ENCODE assay signal across 1 cellular context in genomic region chr18:37396981-37397720, GRCh38.
TF ChIP-seq lines count a peak whose summit lies in the region.

No MANE protein-coding gene starts in this region.

TF ChIP-seq in IMR-90, 13 proteins besides CTCF, POLR2A, EP300 and RAD21:
- TF ChIP-seq CEBPB (IDR thresholded peaks at IDR 0.05; ENCODE audit: low read depth, low read length) (no peak), SMC3 (IDR thresholded peaks at IDR 0.05; ENCODE audit: low read depth, low read length) (no peak), FOS (IDR thresholded peaks at IDR 0.05; ENCODE audit: low read depth, low read length) (no peak), CHD1 (IDR thresholded peaks at IDR 0.05; ENCODE audit: low read depth, low read length) (no peak), NFE2L2 (IDR thresholded peaks at IDR 0.05; ENCODE audit: low read depth, low read length) (no peak), RFX5 (IDR thresholded peaks at IDR 0.05; ENCODE audit: low read depth, low read length) (no peak), BHLHE40 (IDR thresholded peaks at IDR 0.05; ENCODE audit: low read depth, low read length) (no peak), RCOR1 (IDR thresholded peaks at IDR 0.05; ENCODE audit: insufficient replicate concordance, low read length) (no peak), MAZ (IDR thresholded peaks at IDR 0.05; ENCODE audit: borderline replicate concordance, low read depth, low read length) (no peak), USF2 (IDR thresholded peaks at IDR 0.05; ENCODE audit: low read depth, low read length) (no peak), MXI1 (IDR thresholded peaks at IDR 0.05; ENCODE audit: borderline replicate concordance, low read depth, low read length) (no peak)
